Comparison of ENCODE assay signal across 1 cellular context in genomic region chr11:93849201-93849600, GRCh38.
TF ChIP-seq lines count a peak whose summit lies in the region.

No MANE protein-coding gene starts in this region.

TF ChIP-seq in IMR-90, 13 proteins besides CTCF, POLR2A, EP300 and RAD21:
- TF ChIP-seq CEBPB (IDR thresholded peaks at IDR 0.05; ENCODE audit: low read depth, low read length) (no peak), SMC3 (IDR thresholded peaks at IDR 0.05; ENCODE audit: low read depth, low read length) (no peak), BHLHE40 (IDR thresholded peaks at IDR 0.05; ENCODE audit: low read depth, low read length) (no peak), MAZ (IDR thresholded peaks at IDR 0.05; ENCODE audit: borderline replicate concordance, low read depth, low read length) (no peak), MAFK (IDR thresholded peaks at IDR 0.05; ENCODE audit: low read depth, low read length) (no peak), RCOR1 (IDR thresholded peaks at IDR 0.05; ENCODE audit: insufficient replicate concordance, low read length) (no peak), NFE2L2 (IDR thresholded peaks at IDR 0.05; ENCODE audit: low read depth, low read length) (no peak), CHD1 (IDR thresholded peaks at IDR 0.05; ENCODE audit: low read depth, low read length) (no peak), FOS (IDR thresholded peaks at IDR 0.05; ENCODE audit: low read depth, low read length) (no peak), USF2 (IDR thresholded peaks at IDR 0.05; ENCODE audit: low read depth, low read length) (no peak), RFX5 (IDR thresholded peaks at IDR 0.05; ENCODE audit: low read depth, low read length) (no peak), MXI1 (IDR thresholded peaks at IDR 0.05; ENCODE audit: borderline replicate concordance, low read depth, low read length) (no peak)
- TF ChIP-seq, protein P1, sequence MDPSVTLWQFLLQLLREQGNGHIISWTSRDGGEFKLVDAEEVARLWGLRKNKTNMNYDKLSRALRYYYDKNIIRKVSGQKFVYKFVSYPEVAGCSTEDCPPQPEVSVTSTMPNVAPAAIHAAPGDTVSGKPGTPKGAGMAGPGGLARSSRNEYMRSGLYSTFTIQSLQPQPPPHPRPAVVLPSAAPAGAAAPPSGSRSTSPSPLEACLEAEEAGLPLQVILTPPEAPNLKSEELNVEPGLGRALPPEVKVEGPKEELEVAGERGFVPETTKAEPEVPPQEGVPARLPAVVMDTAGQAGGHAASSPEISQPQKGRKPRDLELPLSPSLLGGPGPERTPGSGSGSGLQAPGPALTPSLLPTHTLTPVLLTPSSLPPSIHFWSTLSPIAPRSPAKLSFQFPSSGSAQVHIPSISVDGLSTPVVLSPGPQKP (IDR thresholded peaks at IDR 0.05; ENCODE audit: borderline replicate concordance, low read depth, low read length), result no peak
TF ChIP-seq in IMR-90: peak in this region for 0.
